Comparison of ENCODE assay signal across 27 cellular contexts in genomic region chr9:81424431-81424830, GRCh38.
DNase-seq lines count a peak whose midpoint lies in the region; ATAC-seq and TF ChIP-seq lines count a peak whose summit lies in the region.
"Had no signal": no experiment of that assay in that cellular context is flagged by ENCODE, and none has a peak within 500 bp of the region (broad histone marks: within the 10 kb centered on the region; RNA-seq: fewer than 3 reads in every experiment).

No MANE protein-coding gene starts in this region.

- TF ChIP-seq POLR2A in gastrocnemius medialis (IDR thresholded peaks at IDR 0.05), result no peak

- H3K4me1 ChIP-seq in BLaER1 treated with 17β-estradiol and CSF1 and Interleukin-3, amounts not matched to agents 10 nM and 100 nM, result peaks cover 0 to 19% (median 7%) of the 10 kb centered on the region in 10 experiments; a peak in 15 of 20 replicates
- no peaks in the 10 kb centered on the region for H3K4me1 ChIP-seq in gastrocnemius medialis
- H3K4me1 ChIP-seq: A549, Caco-2 had no signal

- peak overlapping the region in 2 of 11 experiments; percentile 2 to 47; a peak in 1 of 22 replicates for H3K27ac ChIP-seq in BLaER1 treated with 17β-estradiol and CSF1 and Interleukin-3, amounts not matched to agents 10 nM and 100 nM
- H3K27ac ChIP-seq in gastrocnemius medialis, result no peak overlapping the region
- H3K27ac ChIP-seq: A549, BLaER1, HL-60 had no signal

- peak overlapping the region in 6 of 11 experiments; percentile 18 to 57 (median 38); a peak in 9 of 22 replicates for H3K4me2 ChIP-seq in BLaER1 treated with 17β-estradiol and CSF1 and Interleukin-3, amounts not matched to agents 10 nM and 100 nM
- H3K4me2 ChIP-seq: A549, BLaER1, SK-N-SH had no signal

- no peaks in the 10 kb centered on the region for H3K27me3 ChIP-seq in BLaER1 treated with 17β-estradiol and CSF1 and Interleukin-3, amounts not matched to agents 10 nM and 100 nM
- no peaks in the 10 kb centered on the region for H3K27me3 ChIP-seq in gastrocnemius medialis
- H3K27me3 ChIP-seq: BLaER1 had no signal

- in situ Hi-C loops in gastrocnemius medialis (cut with MboI; ENCODE audit: low sequenced_read_pairs in 4 of 4), result no loop called here

- no peaks in the 10 kb centered on the region for H4K20me1 ChIP-seq in BLaER1 treated with 17β-estradiol and CSF1 and Interleukin-3, amounts not matched to agents 10 nM and 100 nM
- H4K20me1 ChIP-seq: BLaER1 had no signal

- no peaks in the 10 kb centered on the region for H3K36me3 ChIP-seq in BLaER1 treated with 17β-estradiol and CSF1 and Interleukin-3, amounts not matched to agents 10 nM and 100 nM
- H3K36me3 ChIP-seq in gastrocnemius medialis, result no peaks in the 10 kb centered on the region
- H3K36me3 ChIP-seq: BLaER1 had no signal

- H3K9ac ChIP-seq in BLaER1 treated with 17β-estradiol and CSF1 and Interleukin-3, amounts not matched to agents 10 nM and 100 nM, result no peak overlapping the region
- H3K9ac ChIP-seq: BLaER1, SK-N-SH had no signal

- TF ChIP-seq CTCF in fibroblast of mammary gland (conservative IDR thresholded peaks at IDR 0.05; ENCODE audit: control insufficient read depth, insufficient read depth, low read depth, low read length) (no peak), gastrocnemius medialis (IDR thresholded peaks at IDR 0.05 in 4 of 5, conservative IDR thresholded peaks at IDR 0.05 in 1 of 5) (no peak)

- intact Hi-C loops in gastrocnemius medialis (cut with DNase I; ENCODE audit: low total_unique reads), result no loop called here

- DNase-seq in NCI-H526 treated with DMSO at 0.1 percent for 48 hours (lab: John Stamatoyannopoulos, UW) (peak; percentile 46), fibroblast of mammary gland (ENCODE audit: low read depth) (peak; percentile 67), skeletal muscle cell (ENCODE audit: low read depth) (peak; percentile 73), NCI-H1694 (lab: John Stamatoyannopoulos, UW) (no peak), NCI-H524 treated with DMSO at 0.1 percent for 48 hours (lab: John Stamatoyannopoulos, UW) (no peak), gastrocnemius medialis (no peak)
- DNase-seq: Caco-2; CD4-positive, alpha-beta memory T cell; DMS 273 treated with DMSO at 0.1 percent for 48 hours; DND-41; H9; HFFc6; NCI-H1048; NCI-H1436; NCI-H1930; NCI-H510A; NCI-H82; SIG-M5; SK-N-SH had no signal

- H3K4me3 ChIP-seq in BLaER1 treated with 17β-estradiol and CSF1 and Interleukin-3, amounts not matched to agents 10 nM and 100 nM, result no peak overlapping the region
- H3K4me3 ChIP-seq in fibroblast of mammary gland (ENCODE audit: control insufficient read depth, low read depth, low read length), result no peak overlapping the region
- no peak overlapping the region for H3K4me3 ChIP-seq in skeletal muscle cell (ENCODE audit: low read depth, low read length)
- no peak overlapping the region for H3K4me3 ChIP-seq in gastrocnemius medialis
- H3K4me3 ChIP-seq: A549, BLaER1, K562 had no signal

- peaks cover 21 to 47% (median 38%) of the 10 kb centered on the region in 11 experiments for H3K9me3 ChIP-seq in BLaER1 treated with 17β-estradiol and CSF1 and Interleukin-3, amounts not matched to agents 10 nM and 100 nM (replicated peaks in 1 of 11)
- no peaks in the 10 kb centered on the region for H3K9me3 ChIP-seq in gastrocnemius medialis
- H3K9me3 ChIP-seq: Caco-2 had no signal

- no peak for ATAC-seq in HG03378 (IDR thresholded peaks at IDR 0.05; ENCODE audit: unreplicated experiment)
- no peak for ATAC-seq in gastrocnemius medialis
- ATAC-seq: A549, HepG2, K562, Panc1 had no signal

Comparison
In these comparisons a context has a peak if more than half of its experiments do, and no peak if none do; other contexts are left out.
1. DNase-seq: peak in NCI-H526 treated with DMSO at 0.1 percent for 48 hours (single experiment), fibroblast of mammary gland (single experiment) and skeletal muscle cell (single experiment); none in NCI-H1694 (single experiment), NCI-H524 treated with DMSO at 0.1 percent for 48 hours (single experiment) and gastrocnemius medialis (0 of 2).